28 cellular contexts compared by ENCODE assay signal in the genomic region with DNA sequence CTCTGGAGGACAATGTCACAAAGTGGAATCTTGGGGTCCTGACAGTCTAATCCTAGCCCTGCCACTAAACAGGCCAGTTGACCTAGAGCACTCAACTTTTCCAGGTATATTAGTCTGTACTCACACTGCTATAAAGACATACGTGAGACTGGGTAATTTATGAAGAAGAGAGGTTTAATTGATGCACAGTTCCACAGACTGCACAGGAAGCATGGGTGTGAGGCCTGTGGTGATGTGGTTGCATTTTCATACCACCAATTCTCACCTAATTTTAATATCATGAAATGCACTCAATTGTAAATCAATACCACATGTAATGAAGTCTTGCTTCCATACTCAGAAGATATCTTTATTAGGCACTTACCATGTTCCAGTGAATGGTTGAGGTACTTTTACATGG.
"Had no signal": no experiment of that assay in that cellular context is flagged by ENCODE, and none has a peak within 500 bp of the region (broad histone marks: within the 10 kb centered on the region; RNA-seq: fewer than 3 reads in every experiment).

No MANE protein-coding gene starts in this region.

- H3K9me3 ChIP-seq: colonic mucosa, esophagus muscularis mucosa, esophagus squamous epithelium, gastrocnemius medialis, gastroesophageal sphincter, heart left ventricle, heart right ventricle had no signal

- DNase-seq: colonic mucosa; cortex of kidney; dermis blood vessel endothelial cell; dorsolateral prefrontal cortex; effector CD4-positive, alpha-beta T cell; effector CD8-positive, alpha-beta T cell; effector memory CD4-positive, alpha-beta T cell; endodermal cell; erythroblast; esophagus squamous epithelium; foreskin fibroblast; foreskin keratinocyte; foreskin melanocyte; gastrocnemius medialis; glutamatergic neuron; head of caudate nucleus; heart left ventricle; heart right ventricle had no signal

- H3K4me3 ChIP-seq: colonic mucosa, coronary artery, dorsolateral prefrontal cortex, esophagus muscularis mucosa, esophagus squamous epithelium, gastrocnemius medialis, gastroesophageal sphincter, heart left ventricle, heart right ventricle, hepatocyte had no signal

- H2AFZ ChIP-seq: hepatocyte had no signal

- ATAC-seq: esophagus mucosa, foreskin keratinocyte, gastrocnemius medialis, gastroesophageal sphincter, heart left ventricle, heart right ventricle had no signal

- H3K4me1 ChIP-seq: colonic mucosa, esophagus muscularis mucosa, esophagus squamous epithelium, foreskin keratinocyte, gastrocnemius medialis, gastroesophageal sphincter, heart left ventricle, heart right ventricle had no signal

- H3K4me3 Mint-ChIP-seq: dendritic cell treated with granulocyte-macrophage colony-stimulating factor and Interleukin-4, amounts not matched to agents 40 ng/mL and 50 ng/mL, for 4 days; endodermal cell had no signal

- H3K27ac Mint-ChIP-seq: dendritic cell treated with granulocyte-macrophage colony-stimulating factor and Interleukin-4, amounts not matched to agents 40 ng/mL and 50 ng/mL, for 4 days; endodermal cell had no signal

- H3K27ac ChIP-seq: colonic mucosa, coronary artery, dorsolateral prefrontal cortex, epithelial cell of prostate, esophagus muscularis mucosa, esophagus squamous epithelium, foreskin keratinocyte, gastrocnemius medialis, gastroesophageal sphincter, heart left ventricle, heart right ventricle, hepatocyte had no signal

- H3K36me3 ChIP-seq: colonic mucosa, esophagus muscularis mucosa, esophagus squamous epithelium, gastrocnemius medialis, gastroesophageal sphincter, heart left ventricle, heart right ventricle had no signal

- FAIRE-seq: colon, endometrium, frontal cortex had no signal

- H3K4me1 Mint-ChIP-seq: endodermal cell had no signal

- H3K27me3 Mint-ChIP-seq: dendritic cell treated with granulocyte-macrophage colony-stimulating factor and Interleukin-4, amounts not matched to agents 40 ng/mL and 50 ng/mL, for 4 days had no signal

- H3K27me3 ChIP-seq: colonic mucosa, esophagus muscularis mucosa, esophagus squamous epithelium, foreskin keratinocyte, gastrocnemius medialis, gastroesophageal sphincter, hepatocyte had no signal

- H3K79me2 ChIP-seq: hepatocyte had no signal

- H3K9me3 Mint-ChIP-seq: dendritic cell treated with granulocyte-macrophage colony-stimulating factor and Interleukin-4, amounts not matched to agents 40 ng/mL and 50 ng/mL, for 4 days; endodermal cell had no signal

- H3K4me2 ChIP-seq: hepatocyte had no signal
